ENCODE assay signal across 8 cellular contexts in the genomic region with DNA sequence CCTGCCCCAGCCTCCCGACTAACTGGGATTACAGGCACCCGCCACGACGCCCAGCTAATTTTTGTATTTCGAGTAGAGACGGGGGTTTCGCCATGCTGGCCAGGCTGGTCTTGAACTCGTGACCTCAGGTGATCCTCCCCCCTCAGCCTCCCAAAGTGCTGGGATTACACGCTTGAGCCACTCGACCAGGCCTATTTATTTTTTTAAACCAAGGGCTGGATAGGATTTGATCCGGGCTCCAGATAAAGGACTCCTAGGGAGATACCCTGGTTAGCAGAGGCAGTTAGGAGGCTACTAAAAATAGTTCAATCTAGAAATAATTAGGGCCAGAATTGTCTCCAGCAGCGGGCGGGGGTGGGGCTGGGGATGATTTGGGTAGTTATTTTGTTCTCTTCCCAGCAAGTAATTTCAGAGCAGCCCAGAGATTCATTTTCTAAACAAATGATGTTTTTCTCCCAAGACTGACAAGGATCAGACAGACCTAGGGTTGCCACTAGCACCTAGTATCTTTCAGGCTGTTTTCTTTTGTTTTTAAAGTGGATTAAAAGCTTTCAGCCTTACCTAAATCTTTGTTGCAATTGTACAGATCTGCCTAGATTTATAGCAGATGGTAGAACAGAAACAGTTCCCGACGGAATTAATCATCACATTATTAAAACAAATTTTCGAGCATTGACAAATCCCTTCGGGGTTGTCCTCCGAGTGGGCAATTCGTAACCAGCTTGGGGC. TPM values are rescaled to one million over a fixed set of nuclear protein-coding genes. Genes with fewer than 3 reads are reported as not detected.
DNase-seq lines count a peak whose midpoint lies in the region; ATAC-seq and TF ChIP-seq lines count a peak whose summit lies in the region.

No MANE protein-coding gene starts in this region.

- DNase-seq in NCI-H1417 (lab: John Stamatoyannopoulos, UW) (peak in 2 of 3 experiments; percentile 57 to 82), NCI-H1417 treated with DMSO at 0.1 percent for 48 hours (lab: John Stamatoyannopoulos, UW) (no peak), RWPE1 (ENCODE audit: low spot score) (no peak), fibroblast of gingiva (ENCODE audit: low read depth) (peak; percentile 5), sigmoid colon (no peak), GM10248 (ENCODE audit: extremely low spot score) (no peak), NCI-H2029 (lab: John Stamatoyannopoulos, UW) (no peak)

- peaks cover 0 to 5% (median 0%) of the 10 kb centered on the region in 3 donors for H3K27me3 ChIP-seq in sigmoid colon

- H3K36me3 ChIP-seq in sigmoid colon = no peaks in the 10 kb centered on the region

- CTCF ChIA-PET in RWPE1 (lab: Yijun Ruan, JAX) (interaction anchor here (0.6 kb wide), 1 partner anchor 266 kb away, joined by 3 read pairs; no protein-coding TSS in a partner anchor), GM10248 (lab: Yijun Ruan, JAX) (interaction anchor here (0.8 to 2.1 kb wide), 3 partner anchors 17 to 23 kb away, joined by 3 to 7 read pairs (median 3); no protein-coding TSS in a partner anchor)

- no peak for TF ChIP-seq POLR2A in sigmoid colon (IDR thresholded peaks at IDR 0.05)

- peaks cover 0 to 39% (median 34%) of the 10 kb centered on the region in 4 donors for H3K4me1 ChIP-seq in sigmoid colon

- intact Hi-C loops in sigmoid colon (cut with DNase I) = loop anchor here (1.0 to 10.0 kb wide), 2 partner anchors 260 to 342 kb away; no protein-coding TSS in a partner anchor

- H3K4me3 ChIP-seq in sigmoid colon = peak overlapping the region; percentile 68 to 99 (median 94)

- TF ChIP-seq EP300 in sigmoid colon (IDR thresholded peaks at IDR 0.05) = no peak

- 59 to 61% methylated on average over 19 of the region's 19 CpGs for WGBS in sigmoid colon, 2 donors

- no peaks in the 10 kb centered on the region for H3K9me3 ChIP-seq in sigmoid colon

- POLR2A ChIA-PET in RWPE1 (lab: Yijun Ruan, JAX; ENCODE audit: low non-redundant PET) (no interaction called here), GM10248 (lab: Yijun Ruan, JAX) (interaction anchor here (0.6 kb wide), 1 partner anchor 130 kb away, joined by 3 read pairs; no protein-coding TSS in a partner anchor)

- H3K27ac ChIP-seq in RWPE1 (peak overlapping the region; percentile 88), sigmoid colon (peak overlapping the region; percentile 90 to 98 (median 92))

- TF ChIP-seq CTCF in RWPE1 (conservative IDR thresholded peaks at IDR 0.05; ENCODE audit: low read depth) (no peak), sigmoid colon (IDR thresholded peaks at IDR 0.05) (no peak), GM10248 (IDR thresholded peaks at IDR 0.05; ENCODE audit: control extremely low read depth, extremely low read depth, low read depth, missing control alignments) (no peak)

- ATAC-seq in GM21423 (IDR thresholded peaks at IDR 0.05; ENCODE audit: unreplicated experiment) = no peak

RNA-seq across cellular contexts. Expression of gene SMC3, which starts 0.9 kb away (rescaled TPM):
- 10 to 100 TPM; 27.2 to 43.5 (median 34.8) TPM for total RNA-seq in sigmoid colon
- 10 to 100 TPM; 12.6 to 21.6 (median 13.6) TPM for polyA plus RNA-seq in sigmoid colon

Comparison
In these comparisons a context has a peak if more than half of its experiments do, and no peak if none do; other contexts are left out.
1. DNase-seq: peak in NCI-H1417 (2 of 3) and fibroblast of gingiva (single experiment); none in NCI-H1417 treated with DMSO at 0.1 percent for 48 hours (single experiment), RWPE1 (single experiment), sigmoid colon (single experiment), GM10248 (single experiment) and NCI-H2029 (single experiment).